ENCODE assay signal across 10 cellular contexts in genomic region chr15:101168463-101168824, GRCh38.
DNase-seq lines count a peak whose midpoint lies in the region; ATAC-seq and TF ChIP-seq lines count a peak whose summit lies in the region.
"Had no signal": no experiment of that assay in that cellular context is flagged by ENCODE, and none has a peak within 500 bp of the region (broad histone marks: within the 10 kb centered on the region; RNA-seq: fewer than 3 reads in every experiment).

No MANE protein-coding gene starts in this region.

- WGBS in esophagus squamous epithelium, 2 donors = 0 to 14% methylated on average over 1 of the region's 1 CpG
- 4 to 67% (median 17%) methylated on average over 1 of the region's 1 CpG for WGBS in psoas muscle, 3 donors

- H3K4me3 Mint-ChIP-seq in endothelial cell (ENCODE audit: unreplicated experiment) (no peak overlapping the region), GM23338 (no peak overlapping the region)

- H3K4me2 ChIP-seq in GM23338 = no peak overlapping the region

- intact Hi-C loops in esophagus squamous epithelium (cut with DNase I) = no loop called here
- intact Hi-C loops in psoas muscle (cut with DNase I) = no loop called here

- H3K4me1 Mint-ChIP-seq in endothelial cell (ENCODE audit: unreplicated experiment) (peaks cover 23% of the 10 kb centered on the region), GM23338 (peaks cover 19% of the 10 kb centered on the region)

- no peak overlapping the region for H3K4me3 ChIP-seq in SJCRH30
- H3K4me3 ChIP-seq in esophagus squamous epithelium = peak overlapping the region in 1 of 4 donors; percentile 34
- H3K4me3 ChIP-seq in psoas muscle = peak overlapping the region; percentile 25
- H3K4me3 ChIP-seq in GM23338 = no peak overlapping the region
- H3K4me3 ChIP-seq: SK-N-MC had no signal

- no peaks in the 10 kb centered on the region for H3K79me2 ChIP-seq in GM23338 (replicated peaks; ENCODE audit: insufficient read depth)

- H3F3A ChIP-seq in GM23338 (replicated peaks; ENCODE audit: low read depth) = 0 out of 2 replicates have a peak, but pooled peaks cover 3% of the 10 kb centered on the region

- TF ChIP-seq POLR2A in GM18505 (IDR thresholded peaks at IDR 0.05; ENCODE audit: borderline replicate concordance, extremely low read depth, insufficient read depth, insufficient read length) (no peak), esophagus squamous epithelium (IDR thresholded peaks at IDR 0.05) (no peak)

- H3K4me1 ChIP-seq in SJCRH30 (peaks cover 13% of the 10 kb centered on the region), esophagus squamous epithelium (peaks cover 31 to 68% (median 33%) of the 10 kb centered on the region in 3 donors), psoas muscle (peaks cover 26% of the 10 kb centered on the region), GM23338 (ENCODE audit: insufficient read depth) (peaks cover 7% of the 10 kb centered on the region; the same call in 1 of the 2 replicates)

- H3K27me3 ChIP-seq in SJCRH30 = no peaks in the 10 kb centered on the region
- no peaks in the 10 kb centered on the region for H3K27me3 ChIP-seq in esophagus squamous epithelium
- no peaks in the 10 kb centered on the region for H3K27me3 ChIP-seq in psoas muscle (ENCODE audit: insufficient read depth in 3 of 3, low read length in 2 of 3)
- no peaks in the 10 kb centered on the region for H3K27me3 ChIP-seq in GM23338 (ENCODE audit: insufficient read depth)

- ATAC-seq in GM18505 (IDR thresholded peaks at IDR 0.05; ENCODE audit: unreplicated experiment) = peak; percentile 13
- peak in 3 of 4 donors; percentile 12 to 36 (median 31) for ATAC-seq in psoas muscle
- ATAC-seq in GM23338 = no peak
- no peak for ATAC-seq in GM19035 (IDR thresholded peaks at IDR 0.05; ENCODE audit: unreplicated experiment)

- H3K36me3 Mint-ChIP-seq in endothelial cell (ENCODE audit: low read depth, unreplicated experiment) = peaks cover 26% of the 10 kb centered on the region
- H3K36me3 Mint-ChIP-seq in GM23338 (ENCODE audit: low read depth) = peaks cover 24% of the 10 kb centered on the region

- H3K27ac ChIP-seq in SJCRH30 = peak overlapping the region; percentile 55
- H3K27ac ChIP-seq in esophagus squamous epithelium = peak overlapping the region; percentile 57 to 92 (median 82)
- H3K27ac ChIP-seq in psoas muscle = peak overlapping the region; percentile 71
- no peak overlapping the region for H3K27ac ChIP-seq in GM23338 (ENCODE audit: low read depth)
- H3K27ac ChIP-seq: SK-N-MC had no signal

- DNase-seq in SJCRH30 = no peak
- DNase-seq in esophagus squamous epithelium (lab: John Stamatoyannopoulos, UW) = no peak
- DNase-seq in psoas muscle = peak; percentile 56 to 72
- DNase-seq in endothelial cell (ENCODE audit: low spot score) = no peak
- DNase-seq in GM23338 (ENCODE audit: low spot score) = no peak
- no peak for DNase-seq in DMS79 (lab: John Stamatoyannopoulos, UW)
- DNase-seq: effector CD8-positive, alpha-beta T cell had no signal

- H3K9me3 Mint-ChIP-seq in endothelial cell (ENCODE audit: unreplicated experiment) (peaks cover 28% of the 10 kb centered on the region), GM23338 (peaks cover 38% of the 10 kb centered on the region)

- peaks cover 20% of the 10 kb centered on the region for H3K9me3 ChIP-seq in SJCRH30 (replicated peaks)
- peaks cover 0 to 27% (median 27%) of the 10 kb centered on the region in 3 donors for H3K9me3 ChIP-seq in esophagus squamous epithelium
- H3K9me3 ChIP-seq in psoas muscle = peaks cover 17% of the 10 kb centered on the region

- H3K9me2 ChIP-seq in GM23338 (ENCODE audit: insufficient read depth) = no peaks in the 10 kb centered on the region

- H3K36me3 ChIP-seq in SJCRH30 (no peaks in the 10 kb centered on the region), esophagus squamous epithelium (no peaks in the 10 kb centered on the region), psoas muscle (ENCODE audit: insufficient read depth in 1 of 2, low read depth in 1 of 2) (no peaks in the 10 kb centered on the region), GM23338 (ENCODE audit: insufficient read depth) (peaks cover 15% of the 10 kb centered on the region)

- H3K27ac Mint-ChIP-seq in endothelial cell (ENCODE audit: unreplicated experiment) (no peak overlapping the region), GM23338 (no peak overlapping the region)

- no peak overlapping the region for H2AFZ ChIP-seq in GM23338

- no peaks in the 10 kb centered on the region for H4K20me1 ChIP-seq in GM23338 (replicated peaks; ENCODE audit: insufficient read depth)

- TF ChIP-seq CTCF in esophagus squamous epithelium (IDR thresholded peaks at IDR 0.05) = no peak
- TF ChIP-seq CTCF in psoas muscle (IDR thresholded peaks at IDR 0.05) = no peak
- no peak for TF ChIP-seq CTCF in endothelial cell (IDR thresholded peaks at IDR 0.05; ENCODE audit: unreplicated experiment)
- no peak for TF ChIP-seq CTCF in GM23338 (conservative IDR thresholded peaks at IDR 0.05; ENCODE audit: low read depth in 2 of 2)

- peaks cover 5% of the 10 kb centered on the region for H3K27me3 Mint-ChIP-seq in endothelial cell (ENCODE audit: unreplicated experiment)
- H3K27me3 Mint-ChIP-seq in GM23338 (ENCODE audit: insufficient read depth, low read depth, poor library complexity) = peaks cover 9% of the 10 kb centered on the region

TF ChIP-seq in GM23338, 12 proteins besides CTCF, POLR2A, EP300 and RAD21 (continues in another document):
- no peak for TF ChIP-seq ZNF114 (CRISPR knock-in tag; IDR thresholded peaks at IDR 0.05)
- TF ChIP-seq ETS1 (IDR thresholded peaks at IDR 0.05) = no peak
- no peak for TF ChIP-seq EZH2 (IDR thresholded peaks at IDR 0.05; ENCODE audit: low read depth, unreplicated experiment)
- no peak for TF ChIP-seq ZNF462 (CRISPR knock-in tag; IDR thresholded peaks at IDR 0.05)
- TF ChIP-seq CREB1 (CRISPR knock-in tag; IDR thresholded peaks at IDR 0.05; ENCODE audit: low read depth) = no peak
- TF ChIP-seq EZH2phosphoT487 (IDR thresholded peaks at IDR 0.05; ENCODE audit: unreplicated experiment) = no peak

Comparison
In these comparisons a context has a peak if more than half of its experiments do, and no peak if none do; other contexts are left out.
1. ATAC-seq: peak in GM18505 (single experiment) and psoas muscle (3 of 4); none in GM23338 (single experiment) and GM19035 (single experiment).
2. DNase-seq: peak in psoas muscle (2 of 2); none in SJCRH30 (0 of 2), esophagus squamous epithelium (single experiment), endothelial cell (single experiment), GM23338 (single experiment) and DMS79 (single experiment).